14 cellular contexts compared by ENCODE assay signal in the genomic region with DNA sequence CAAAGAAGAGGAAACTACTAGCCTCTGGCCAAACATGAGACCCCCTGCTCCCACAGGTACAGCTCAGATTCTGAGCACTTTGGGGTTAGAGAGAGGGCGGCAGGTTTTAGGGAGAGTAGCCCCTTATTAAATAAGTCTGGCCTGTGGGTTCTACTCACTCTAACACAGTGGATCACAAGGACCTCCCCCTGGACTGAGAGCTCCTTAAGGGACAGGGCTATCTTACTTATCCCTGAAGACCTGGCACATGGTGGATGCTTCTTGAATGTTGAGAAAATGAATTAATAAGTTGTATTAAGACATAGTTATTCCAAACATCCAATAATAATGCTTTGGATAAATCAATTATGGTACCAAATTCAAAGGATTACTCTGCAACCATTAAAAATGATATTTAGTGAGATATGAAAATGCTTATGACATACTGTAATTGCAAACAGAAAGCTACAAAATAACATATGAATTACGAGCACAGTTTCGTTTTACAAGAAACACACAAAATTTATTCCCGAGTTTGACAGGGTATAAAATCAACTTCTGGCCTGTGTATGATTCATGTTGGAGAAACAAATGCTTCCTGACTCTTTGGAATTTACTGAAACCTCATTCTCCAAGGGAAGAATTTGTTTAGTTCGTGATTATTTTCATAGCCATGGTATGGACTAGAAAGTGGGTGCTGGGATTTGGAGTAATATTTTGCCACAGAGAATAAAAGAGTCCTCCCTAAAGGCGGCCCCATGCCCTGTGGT. TPM values are rescaled to one million over a fixed set of nuclear protein-coding genes. Genes with fewer than 3 reads are reported as not detected.
DNase-seq lines count a peak whose midpoint lies in the region; ATAC-seq and TF ChIP-seq lines count a peak whose summit lies in the region.
"Had no signal": no experiment of that assay in that cellular context is flagged by ENCODE, and none has a peak within 500 bp of the region (broad histone marks: within the 10 kb centered on the region; RNA-seq: fewer than 3 reads in every experiment).

No MANE protein-coding gene starts in this region.

- H3K4me1 ChIP-seq in lower lobe of right lung (peaks cover 6% of the 10 kb centered on the region), thymus (ENCODE audit: control insufficient read depth, insufficient read depth, low read length) (no peaks in the 10 kb centered on the region), heart left ventricle (peaks cover 0 to 10% (median 0%) of the 10 kb centered on the region in 12 donors)
- H3K4me1 ChIP-seq: right lobe of liver had no signal

- peaks cover 13% of the 10 kb centered on the region; the same call in 1 of the 2 replicates for H3K36me3 Mint-ChIP-seq in HFFc6 (ENCODE audit: low read depth)

- H3K27ac Mint-ChIP-seq in HFFc6: peak overlapping the region; percentile 93
- H3K27ac Mint-ChIP-seq: activated T-helper 17 cell treated with anti-CD3 and anti-CD28 coated beads, Interleukin-2, amount 50 U/mL, for 72 hours; memory B cell had no signal

- H3K27me3 Mint-ChIP-seq in HFFc6 (ENCODE audit: insufficient read depth): no peaks in the 10 kb centered on the region; the same call in 1 of the 2 replicates

- 88% methylated on average over 6 of the region's 6 CpGs for WGBS in thymus
- WGBS in heart left ventricle, 4 donors: 86 to 90% (median 88%) methylated on average over 6 of the region's 6 CpGs

- peak; percentile 86 for DNase-seq in HFFc6
- DNase-seq in cardiac fibroblast (ENCODE audit: low read depth in 2 of 2): peak; percentile 30 to 51
- no peak for DNase-seq in lower lobe of right lung
- no peak for DNase-seq in activated CD4-positive, CD25-positive, alpha-beta regulatory T cell treated with anti-CD3 and anti-CD28 coated beads, Interleukin-2, amount 50 U/mL, for 72 hours
- DNase-seq in heart left ventricle: no peak
- no peak for DNase-seq in NCI-H82 treated with DMSO at 0.1 percent for 48 hours (lab: John Stamatoyannopoulos, UW; ENCODE audit: unreplicated experiment)
- DNase-seq: cortex of kidney, DMS 273 treated with DMSO at 0.1 percent for 48 hours, right lobe of liver, SIG-M5 had no signal

- intact Hi-C loops in lower lobe of right lung (cut with DNase I) (no loop called here), heart left ventricle (cut with DNase I) (no loop called here)

- H3K27me3 ChIP-seq in lower lobe of right lung (ENCODE audit: low read depth) (no peaks in the 10 kb centered on the region), thymus (ENCODE audit: control insufficient read depth, insufficient read depth) (no peaks in the 10 kb centered on the region), heart left ventricle (no peaks in the 10 kb centered on the region)
- H3K27me3 ChIP-seq: right lobe of liver had no signal

- TF ChIP-seq CTCF in HFFc6 (IDR thresholded peaks at IDR 0.05): no peak
- no peak for TF ChIP-seq CTCF in cardiac fibroblast (IDR thresholded peaks at IDR 0.05; ENCODE audit: low read depth, low read length)
- TF ChIP-seq CTCF in lower lobe of right lung (IDR thresholded peaks at IDR 0.05): no peak
- TF ChIP-seq CTCF in heart left ventricle (IDR thresholded peaks at IDR 0.05): no peak

- no peak for TF ChIP-seq POLR2A in heart left ventricle (IDR thresholded peaks at IDR 0.05)

- H3K36me3 ChIP-seq in lower lobe of right lung (no peaks in the 10 kb centered on the region), thymus (ENCODE audit: control insufficient read depth, insufficient read depth) (no peaks in the 10 kb centered on the region), heart left ventricle (no peaks in the 10 kb centered on the region)
- H3K36me3 ChIP-seq: right lobe of liver had no signal

- no peaks in the 10 kb centered on the region; the same call in 1 of the 2 replicates for H3K9me3 Mint-ChIP-seq in HFFc6
- H3K9me3 Mint-ChIP-seq: activated T-helper 17 cell treated with anti-CD3 and anti-CD28 coated beads, Interleukin-2, amount 50 U/mL, for 72 hours had no signal

- H3K4me3 ChIP-seq in cardiac fibroblast (replicated peaks in 1 of 2; ENCODE audit: low read depth in 2 of 2, low read length in 2 of 2) (no peak overlapping the region), lower lobe of right lung (no peak overlapping the region), thymus (ENCODE audit: low read length) (no peak overlapping the region), heart left ventricle (no peak overlapping the region)
- H3K4me3 ChIP-seq: right lobe of liver had no signal

- ATAC-seq in lower lobe of right lung: no peak
- no peak for ATAC-seq in HG03442 (IDR thresholded peaks at IDR 0.05; ENCODE audit: unreplicated experiment)
- no peak for ATAC-seq in heart left ventricle
- ATAC-seq: activated T-helper 17 cell treated with anti-CD3 and anti-CD28 coated beads, Interleukin-2, amount 50 U/mL, for 72 hours had no signal

- peak overlapping the region; percentile 72 for H3K4me3 Mint-ChIP-seq in HFFc6
- H3K4me3 Mint-ChIP-seq: activated T-helper 17 cell treated with anti-CD3 and anti-CD28 coated beads, Interleukin-2, amount 50 U/mL, for 72 hours; memory B cell had no signal

- H3K4me1 Mint-ChIP-seq in HFFc6 (ENCODE audit: low read depth): peaks cover 49% of the 10 kb centered on the region
- H3K4me1 Mint-ChIP-seq: activated T-helper 17 cell treated with anti-CD3 and anti-CD28 coated beads, Interleukin-2, amount 50 U/mL, for 72 hours; memory B cell had no signal

- H3K27ac ChIP-seq in lower lobe of right lung: peak overlapping the region; percentile 48
- H3K27ac ChIP-seq in thymus (ENCODE audit: low read depth): peak overlapping the region; percentile 18
- H3K27ac ChIP-seq in heart left ventricle: no peak overlapping the region
- H3K27ac ChIP-seq: right lobe of liver had no signal

- H3K9me3 ChIP-seq in lower lobe of right lung (no peaks in the 10 kb centered on the region), thymus (ENCODE audit: control insufficient read depth) (no peaks in the 10 kb centered on the region), heart left ventricle (peaks cover 0 to 31% (median 4%) of the 10 kb centered on the region in 12 donors)
- H3K9me3 ChIP-seq: right lobe of liver had no signal

RNA-seq across cellular contexts. Expression of a gene that starts 59.3 kb away (rescaled TPM):
- total RNA-seq in HFFc6 (2021; fragmentation: NEBNext Ultra II Directional; extraction: Animal tissue kit (Norgen Biotek cat#: 25700)): 10 to 100 TPM in 1 of 6 experiments, 1 to 10 TPM in 5; 5.8 to 11.2 (median 9.1) TPM
- total RNA-seq in lower lobe of right lung (1.3 TPM), heart left ventricle (1 to 10 TPM in 5 of 9 donors, under 1 TPM in 4; 0.14 to 3.3 (median 1.0) TPM)
- polyA plus RNA-seq in thymus (1.1 TPM), heart left ventricle (under 1 TPM; 0.27 to 0.49 TPM)
- total RNA-seq: activated T-helper 17 cell treated with anti-CD3 and anti-CD28 coated beads, Interleukin-2, amount 50 U/mL, for 72 hours had no signal

Comparison
In these comparisons a context has a peak if more than half of its experiments do, and no peak if none do; other contexts are left out.
1. DNase-seq: peak in HFFc6 (single experiment) and cardiac fibroblast (2 of 2); none in lower lobe of right lung (single experiment), activated CD4-positive, CD25-positive, alpha-beta regulatory T cell treated with anti-CD3 and anti-CD28 coated beads, Interleukin-2, amount 50 U/mL, for 72 hours (single experiment), heart left ventricle (0 of 5) and NCI-H82 treated with DMSO at 0.1 percent for 48 hours (single experiment).
2. H3K27ac ChIP-seq: peak in lower lobe of right lung (single experiment) and thymus (single experiment); none in heart left ventricle (0 of 12).